10 cellular contexts compared by ENCODE assay signal in genomic region chr10:4372601-4373000, GRCh38.
DNase-seq lines count a peak whose midpoint lies in the region; ATAC-seq and TF ChIP-seq lines count a peak whose summit lies in the region.
"Had no signal": no experiment of that assay in that cellular context is flagged by ENCODE, and none has a peak within 500 bp of the region (broad histone marks: within the 10 kb centered on the region; RNA-seq: fewer than 3 reads in every experiment).

No MANE protein-coding gene starts in this region.

- no peaks in the 10 kb centered on the region for H3K79me2 ChIP-seq in smooth muscle cell (ENCODE audit: low read depth)

- in situ Hi-C loops in astrocyte of the cerebellum (cut with HindIII; ENCODE audit: low sequenced_read_pairs) = no loop called here

- peak overlapping the region; percentile 75 for H3K4me2 ChIP-seq in smooth muscle cell

- TF ChIP-seq CTCF in astrocyte of the cerebellum (IDR thresholded peaks at IDR 0.05; ENCODE audit: low read depth, low read length, missing control alignments) (no peak), left ventricle myocardium inferior (IDR thresholded peaks at IDR 0.05; ENCODE audit: borderline replicate concordance) (no peak), smooth muscle cell (IDR thresholded peaks at IDR 0.05; ENCODE audit: borderline replicate concordance, insufficient read depth, poor library complexity, severe bottlenecking) (no peak)

- H3K4me1 ChIP-seq in left ventricle myocardium inferior (peaks cover 14% of the 10 kb centered on the region), smooth muscle cell (ENCODE audit: low read depth) (no peaks in the 10 kb centered on the region)

- peak overlapping the region; percentile 60 for H2AFZ ChIP-seq in smooth muscle cell (ENCODE audit: low read depth)

- intact Hi-C loops in left ventricle myocardium inferior (cut with micrococcal nuclease) = no loop called here

- H3F3A ChIP-seq in smooth muscle cell (ENCODE audit: low read depth) = peaks cover 6% of the 10 kb centered on the region

- H3K4me3 ChIP-seq in astrocyte of the cerebellum (ENCODE audit: low read depth, low read length) (no peak overlapping the region), left ventricle myocardium inferior (no peak overlapping the region), smooth muscle cell (no peak overlapping the region)
- H3K4me3 ChIP-seq: cardiac muscle cell had no signal

- 17% methylated on average over 6 of the region's 6 CpGs for WGBS in smooth muscle cell (ENCODE audit: low lambda C conversion rate)

- H3K36me3 ChIP-seq in left ventricle myocardium inferior (no peaks in the 10 kb centered on the region), smooth muscle cell (ENCODE audit: low read depth) (no peaks in the 10 kb centered on the region)
- H3K36me3 ChIP-seq: cardiac muscle cell had no signal

- H3K9me3 ChIP-seq in left ventricle myocardium inferior (replicated peaks) (no peaks in the 10 kb centered on the region), smooth muscle cell (replicated peaks; ENCODE audit: low read depth) (no peaks in the 10 kb centered on the region)

- no peaks in the 10 kb centered on the region for H3K27me3 ChIP-seq in left ventricle myocardium inferior (ENCODE audit: low read depth)
- no peaks in the 10 kb centered on the region for H3K27me3 ChIP-seq in smooth muscle cell (ENCODE audit: low read depth)

- DNase-seq in HCEC 1CT (peak; percentile 99), astrocyte of the cerebellum (ENCODE audit: low read depth) (peak; percentile 99), left ventricle myocardium inferior (no peak), smooth muscle cell (lab: John Stamatoyannopoulos, UW; ENCODE audit: unreplicated experiment) (no peak), NCI-H1048 (lab: John Stamatoyannopoulos, UW) (no peak), hippocampal formation (lab: John Stamatoyannopoulos, UW) (no peak), NCI-H69 (lab: John Stamatoyannopoulos, UW) (no peak)
- DNase-seq: stimulated activated CD4-positive, alpha-beta T cell treated with anti-CD3 and anti-CD28 coated beads, Interleukin-12 subunit alpha, Interleukin-12 subunit beta, amount 100 ng/mL, for 4 hours had no signal

- ATAC-seq in GM18520 (IDR thresholded peaks at IDR 0.05; ENCODE audit: unreplicated experiment) = no peak

- peak overlapping the region; percentile 62 for H3K9ac ChIP-seq in smooth muscle cell (ENCODE audit: low read depth)

- H4K20me1 ChIP-seq in smooth muscle cell (ENCODE audit: low read depth) = no peaks in the 10 kb centered on the region

- H3K27ac ChIP-seq in left ventricle myocardium inferior (replicated peaks) (peak overlapping the region; percentile 77), smooth muscle cell (ENCODE audit: low read depth) (peak overlapping the region; percentile 95)
- H3K27ac ChIP-seq: cardiac muscle cell had no signal

Comparison
In these comparisons a context has a peak if more than half of its experiments do, and no peak if none do; other contexts are left out.
1. DNase-seq: peak in HCEC 1CT (single experiment) and astrocyte of the cerebellum (single experiment); none in left ventricle myocardium inferior (single experiment), smooth muscle cell (single experiment), NCI-H1048 (single experiment), hippocampal formation (0 of 2) and NCI-H69 (single experiment).